In the genomic region with DNA sequence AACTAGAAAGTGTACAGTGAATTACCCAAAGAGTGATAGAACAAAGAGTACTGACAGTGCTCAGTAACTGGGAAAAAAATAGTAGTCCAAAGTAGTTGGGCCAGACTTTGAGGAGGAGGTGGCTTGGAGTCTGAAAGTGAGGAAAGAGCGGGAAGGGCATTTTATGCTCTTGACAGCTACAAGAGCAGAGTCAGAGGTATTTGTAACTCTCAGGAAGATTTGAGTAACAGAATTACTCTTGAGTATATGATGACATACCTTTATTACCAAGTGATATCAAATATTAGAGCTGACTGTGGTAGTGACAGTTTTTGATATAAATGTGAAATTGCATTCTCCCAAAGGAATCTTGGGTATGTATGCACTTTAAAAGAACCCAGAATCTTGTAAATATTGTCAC, we compare ENCODE assay signal across 1 cellular context.
TF ChIP-seq lines count a peak whose summit lies in the region.

No MANE protein-coding gene starts in this region.

TF ChIP-seq in HepG2, 621 proteins besides CTCF, POLR2A, EP300 and RAD21 (continued from another document):
- TF ChIP-seq, protein P1, sequence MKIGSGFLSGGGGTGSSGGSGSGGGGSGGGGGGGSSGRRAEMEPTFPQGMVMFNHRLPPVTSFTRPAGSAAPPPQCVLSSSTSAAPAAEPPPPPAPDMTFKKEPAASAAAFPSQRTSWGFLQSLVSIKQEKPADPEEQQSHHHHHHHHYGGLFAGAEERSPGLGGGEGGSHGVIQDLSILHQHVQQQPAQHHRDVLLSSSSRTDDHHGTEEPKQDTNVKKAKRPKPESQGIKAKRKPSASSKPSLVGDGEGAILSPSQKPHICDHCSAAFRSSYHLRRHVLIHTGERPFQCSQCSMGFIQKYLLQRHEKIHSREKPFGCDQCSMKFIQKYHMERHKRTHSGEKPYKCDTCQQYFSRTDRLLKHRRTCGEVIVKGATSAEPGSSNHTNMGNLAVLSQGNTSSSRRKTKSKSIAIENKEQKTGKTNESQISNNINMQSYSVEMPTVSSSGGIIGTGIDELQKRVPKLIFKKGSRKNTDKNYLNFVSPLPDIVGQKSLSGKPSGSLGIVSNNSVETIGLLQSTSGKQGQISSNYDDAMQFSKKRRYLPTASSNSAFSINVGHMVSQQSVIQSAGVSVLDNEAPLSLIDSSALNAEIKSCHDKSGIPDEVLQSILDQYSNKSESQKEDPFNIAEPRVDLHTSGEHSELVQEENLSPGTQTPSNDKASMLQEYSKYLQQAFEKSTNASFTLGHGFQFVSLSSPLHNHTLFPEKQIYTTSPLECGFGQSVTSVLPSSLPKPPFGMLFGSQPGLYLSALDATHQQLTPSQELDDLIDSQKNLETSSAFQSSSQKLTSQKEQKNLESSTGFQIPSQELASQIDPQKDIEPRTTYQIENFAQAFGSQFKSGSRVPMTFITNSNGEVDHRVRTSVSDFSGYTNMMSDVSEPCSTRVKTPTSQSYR (CRISPR knock-in tag; IDR thresholded peaks at IDR 0.05; ENCODE audit: borderline replicate concordance), result no peak
- TF ChIP-seq TEF (CRISPR knock-in tag; IDR thresholded peaks at IDR 0.05), result no peak
- TF ChIP-seq MIER3 (CRISPR knock-in tag; IDR thresholded peaks at IDR 0.05; ENCODE audit: borderline replicate concordance), result no peak
- no peak for TF ChIP-seq SMAD1 (CRISPR knock-in tag; IDR thresholded peaks at IDR 0.05; ENCODE audit: borderline replicate concordance, low read depth)
- no peak for TF ChIP-seq ZNF343 (CRISPR knock-in tag; IDR thresholded peaks at IDR 0.05)
- TF ChIP-seq, protein P2, sequence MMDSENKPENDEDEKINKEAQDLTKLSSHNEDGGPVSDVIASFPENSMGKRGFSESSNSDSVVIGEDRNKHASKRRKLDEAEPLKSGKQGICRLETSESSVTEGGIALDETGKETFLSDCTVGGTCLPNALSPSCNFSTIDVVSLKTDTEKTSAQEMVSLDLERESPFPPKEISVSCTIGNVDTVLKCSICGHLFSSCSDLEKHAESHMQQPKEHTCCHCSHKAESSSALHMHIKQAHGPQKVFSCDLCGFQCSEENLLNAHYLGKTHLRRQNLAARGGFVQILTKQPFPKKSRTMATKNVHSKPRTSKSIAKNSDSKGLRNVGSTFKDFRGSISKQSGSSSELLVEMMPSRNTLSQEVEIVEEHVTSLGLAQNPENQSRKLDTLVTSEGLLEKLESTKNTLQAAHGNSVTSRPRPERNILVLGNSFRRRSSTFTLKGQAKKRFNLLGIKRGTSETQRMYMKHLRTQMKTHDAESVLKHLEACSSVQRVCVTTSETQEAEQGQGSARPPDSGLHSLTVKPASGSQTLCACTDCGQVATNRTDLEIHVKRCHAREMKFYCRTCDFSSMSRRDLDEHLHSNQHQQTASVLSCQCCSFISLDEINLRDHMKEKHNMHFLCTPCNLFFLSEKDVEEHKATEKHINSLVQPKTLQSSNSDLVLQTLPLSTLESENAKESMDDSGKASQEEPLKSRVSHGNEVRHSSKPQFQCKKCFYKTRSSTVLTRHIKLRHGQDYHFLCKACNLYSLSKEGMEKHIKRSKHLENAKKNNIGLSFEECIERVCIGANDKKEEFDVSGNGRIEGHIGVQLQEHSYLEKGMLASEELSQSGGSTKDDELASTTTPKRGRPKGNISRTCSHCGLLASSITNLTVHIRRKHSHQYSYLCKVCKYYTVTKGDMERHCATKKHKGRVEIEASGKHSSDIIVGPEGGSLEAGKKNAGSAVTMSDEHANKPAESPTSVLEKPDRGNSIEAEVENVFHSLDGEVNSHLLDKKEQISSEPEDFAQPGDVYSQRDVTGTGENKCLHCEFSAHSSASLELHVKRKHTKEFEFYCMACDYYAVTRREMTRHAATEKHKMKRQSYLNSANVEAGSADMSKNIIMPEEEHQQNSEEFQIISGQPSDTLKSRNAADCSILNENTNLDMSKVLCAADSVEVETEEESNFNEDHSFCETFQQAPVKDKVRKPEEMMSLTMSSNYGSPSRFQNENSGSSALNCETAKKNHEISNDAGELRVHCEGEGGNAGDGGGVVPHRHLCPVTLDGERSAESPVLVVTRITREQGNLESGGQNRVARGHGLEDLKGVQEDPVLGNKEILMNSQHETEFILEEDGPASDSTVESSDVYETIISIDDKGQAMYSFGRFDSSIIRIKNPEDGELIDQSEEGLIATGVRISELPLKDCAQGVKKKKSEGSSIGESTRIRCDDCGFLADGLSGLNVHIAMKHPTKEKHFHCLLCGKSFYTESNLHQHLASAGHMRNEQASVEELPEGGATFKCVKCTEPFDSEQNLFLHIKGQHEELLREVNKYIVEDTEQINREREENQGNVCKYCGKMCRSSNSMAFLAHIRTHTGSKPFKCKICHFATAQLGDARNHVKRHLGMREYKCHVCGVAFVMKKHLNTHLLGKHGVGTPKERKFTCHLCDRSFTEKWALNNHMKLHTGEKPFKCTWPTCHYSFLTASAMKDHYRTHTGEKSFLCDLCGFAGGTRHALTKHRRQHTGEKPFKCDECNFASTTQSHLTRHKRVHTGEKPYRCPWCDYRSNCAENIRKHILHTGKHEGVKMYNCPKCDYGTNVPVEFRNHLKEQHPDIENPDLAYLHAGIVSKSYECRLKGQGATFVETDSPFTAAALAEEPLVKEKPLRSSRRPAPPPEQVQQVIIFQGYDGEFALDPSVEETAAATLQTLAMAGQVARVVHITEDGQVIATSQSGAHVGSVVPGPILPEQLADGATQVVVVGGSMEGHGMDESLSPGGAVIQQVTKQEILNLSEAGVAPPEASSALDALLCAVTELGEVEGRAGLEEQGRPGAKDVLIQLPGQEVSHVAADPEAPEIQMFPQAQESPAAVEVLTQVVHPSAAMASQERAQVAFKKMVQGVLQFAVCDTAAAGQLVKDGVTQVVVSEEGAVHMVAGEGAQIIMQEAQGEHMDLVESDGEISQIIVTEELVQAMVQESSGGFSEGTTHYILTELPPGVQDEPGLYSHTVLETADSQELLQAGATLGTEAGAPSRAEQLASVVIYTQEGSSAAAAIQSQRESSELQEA (CRISPR knock-in tag; IDR thresholded peaks at IDR 0.05; ENCODE audit: not compliant biosample characterization), result no peak
- no peak for TF ChIP-seq SNAPC2 (CRISPR knock-in tag; IDR thresholded peaks at IDR 0.05)
- TF ChIP-seq ELF4 (CRISPR knock-in tag; IDR thresholded peaks at IDR 0.05; ENCODE audit: borderline replicate concordance), result no peak
- TF ChIP-seq ZNF674 (CRISPR knock-in tag; IDR thresholded peaks at IDR 0.05; ENCODE audit: low read depth), result no peak
- TF ChIP-seq SPEN (CRISPR knock-in tag; IDR thresholded peaks at IDR 0.05; ENCODE audit: low read depth), result no peak
- no peak for TF ChIP-seq ARID2 (CRISPR knock-in tag; IDR thresholded peaks at IDR 0.05; ENCODE audit: borderline replicate concordance)
- no peak for TF ChIP-seq GLI4 (CRISPR knock-in tag; IDR thresholded peaks at IDR 0.05; ENCODE audit: borderline replicate concordance)
- no peak for TF ChIP-seq CBX1 (IDR thresholded peaks at IDR 0.05; ENCODE audit: low read depth)
- no peak for TF ChIP-seq FLYWCH1 (CRISPR knock-in tag; IDR thresholded peaks at IDR 0.05)
- no peak for TF ChIP-seq NFE2 (CRISPR knock-in tag; IDR thresholded peaks at IDR 0.05)
- no peak for TF ChIP-seq HOXA5 (CRISPR knock-in tag; IDR thresholded peaks at IDR 0.05)
- TF ChIP-seq, protein P3, sequence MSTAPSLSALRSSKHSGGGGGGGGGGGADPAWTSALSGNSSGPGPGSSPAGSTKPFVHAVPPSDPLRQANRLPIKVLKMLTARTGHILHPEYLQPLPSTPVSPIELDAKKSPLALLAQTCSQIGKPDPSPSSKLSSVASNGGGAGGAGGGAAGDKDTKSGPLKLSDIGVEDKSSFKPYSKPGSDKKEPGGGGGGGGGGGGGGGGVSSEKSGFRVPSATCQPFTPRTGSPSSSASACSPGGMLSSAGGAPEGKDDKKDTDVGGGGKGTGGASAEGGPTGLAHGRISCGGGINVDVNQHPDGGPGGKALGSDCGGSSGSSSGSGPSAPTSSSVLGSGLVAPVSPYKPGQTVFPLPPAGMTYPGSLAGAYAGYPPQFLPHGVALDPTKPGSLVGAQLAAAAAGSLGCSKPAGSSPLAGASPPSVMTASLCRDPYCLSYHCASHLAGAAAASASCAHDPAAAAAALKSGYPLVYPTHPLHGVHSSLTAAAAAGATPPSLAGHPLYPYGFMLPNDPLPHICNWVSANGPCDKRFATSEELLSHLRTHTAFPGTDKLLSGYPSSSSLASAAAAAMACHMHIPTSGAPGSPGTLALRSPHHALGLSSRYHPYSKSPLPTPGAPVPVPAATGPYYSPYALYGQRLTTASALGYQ (CRISPR knock-in tag; IDR thresholded peaks at IDR 0.05), result no peak
- TF ChIP-seq ZNF687 (CRISPR knock-in tag; IDR thresholded peaks at IDR 0.05), result no peak
